15 cellular contexts compared by ENCODE assay signal in genomic region chr5:56406221-56406620, GRCh38.
A peak's percentile ranks its signal among the peaks of the same experiment; 100 is the strongest.
DNase-seq lines count a peak whose midpoint lies in the region; ATAC-seq, FAIRE-seq and TF ChIP-seq lines count a peak whose summit lies in the region.
"Had no signal": no experiment of that assay in that cellular context is flagged by ENCODE, and none has a peak within 500 bp of the region (broad histone marks: within the 10 kb centered on the region; RNA-seq: fewer than 3 reads in every experiment).

No MANE protein-coding gene starts in this region.

- WGBS in A549 (ENCODE audit: missing lambda C conversion rate) = 33% methylated on average over 1 of the region's 1 CpG
- 23% methylated on average over 1 of the region's 1 CpG for WGBS in hepatocyte (ENCODE audit: low lambda C conversion rate, missing lambda C conversion rate)

- CTCF ChIA-PET in A549 (lab: Yijun Ruan, JAX) = no interaction called here

- peaks cover 30% of the 10 kb centered on the region for H3K4me1 ChIP-seq in A549
- peaks cover 42% of the 10 kb centered on the region for H3K4me1 ChIP-seq in hepatocyte (ENCODE audit: insufficient read depth)

- H3K36me3 ChIP-seq in hepatocyte (replicated peaks; ENCODE audit: insufficient read depth, low read depth) = no peaks in the 10 kb centered on the region
- H3K36me3 ChIP-seq: SJSA1 had no signal

- TF ChIP-seq CTCF in A549 (IDR thresholded peaks at IDR 0.05) = no peak
- TF ChIP-seq CTCF in hepatocyte (IDR thresholded peaks at IDR 0.05; ENCODE audit: poor library complexity) = no peak
- TF ChIP-seq CTCF in neural crest cell (conservative IDR thresholded peaks at IDR 0.05) = no peak

- H3K27me3 ChIP-seq in hepatocyte = no peaks in the 10 kb centered on the region
- H3K27me3 ChIP-seq: SJSA1 had no signal

- no peak for ATAC-seq in A549

- H3K4me1 Mint-ChIP-seq in neural crest cell = peaks cover 66% of the 10 kb centered on the region

- H3K4me2 ChIP-seq in A549 (peak overlapping the region; percentile 55; the same call in 2 of the 3 replicates), hepatocyte (no peak overlapping the region)

- DNase-seq in A549 (ENCODE audit: low read depth in 1 of 2, low spot score in 1 of 2) (peak in 1 of 2 experiments; percentile 12), NCI-H146 (lab: John Stamatoyannopoulos, UW) (peak; percentile 22), hepatocyte (ENCODE audit: low spot score) (no peak), neural crest cell (ENCODE audit: low read depth, low spot score) (no peak), NCI-H2029 (lab: John Stamatoyannopoulos, UW) (no peak), EL (no peak), cerebellum (ENCODE audit: low spot score) (no peak), Ammon's horn (ENCODE audit: low spot score) (no peak)
- DNase-seq: H7; Kasumi-1; NCI-H2029 treated with DMSO at 0.1 percent for 48 hours; NCI-H526; NK-92 treated with Interleukin-12 subunit alpha and Interleukin-12 subunit beta, amount 100 ng/mL, for 24 hours; OCI-M1 had no signal

- H3K9me3 ChIP-seq in A549 (no peaks in the 10 kb centered on the region), hepatocyte (ENCODE audit: low read depth) (no peaks in the 10 kb centered on the region)
- H3K9me3 ChIP-seq: SJSA1 had no signal

- H3K4me3 ChIP-seq in A549 = no peak overlapping the region
- H3K4me3 ChIP-seq in hepatocyte = no peak overlapping the region
- H3K4me3 ChIP-seq: SJSA1 had no signal

- H3K36me3 Mint-ChIP-seq in neural crest cell (ENCODE audit: low read depth) = no peaks in the 10 kb centered on the region

- TF ChIP-seq RAD21 in A549 (conservative IDR thresholded peaks at IDR 0.05 in 1 of 2, IDR thresholded peaks at IDR 0.05 in 1 of 2) = no peak

- peak overlapping the region; percentile 25 for H3K4me3 Mint-ChIP-seq in neural crest cell

- no peak for TF ChIP-seq POLR2A in A549 (IDR thresholded peaks at IDR 0.05; ENCODE audit: low read length)

- H3K9me3 Mint-ChIP-seq in neural crest cell = no peaks in the 10 kb centered on the region

- POLR2A ChIA-PET in A549 (lab: Yijun Ruan, JAX) = no interaction called here

- no peak overlapping the region for H2AFZ ChIP-seq in hepatocyte

- H3K79me2 ChIP-seq in hepatocyte = no peaks in the 10 kb centered on the region

- no peak for FAIRE-seq in A549 (lab: Jason Lieb, UNC)

- no peak overlapping the region; a peak in 1 of 6 replicates for H3K27ac ChIP-seq in A549
- peak overlapping the region; percentile 88 for H3K27ac ChIP-seq in hepatocyte
- H3K27ac ChIP-seq: SJSA1 had no signal

- H3K27ac Mint-ChIP-seq in neural crest cell (ENCODE audit: unreplicated experiment) = no peak overlapping the region

- no peak for TF ChIP-seq EP300 in A549 (IDR thresholded peaks at IDR 0.05)

- no peaks in the 10 kb centered on the region for H4K20me1 ChIP-seq in hepatocyte (ENCODE audit: insufficient read depth, poor library complexity, severe bottlenecking)

- no peaks in the 10 kb centered on the region for H3K27me3 Mint-ChIP-seq in neural crest cell (ENCODE audit: low read depth)

- no peaks in the 10 kb centered on the region for H3K9me2 ChIP-seq in hepatocyte (replicated peaks; ENCODE audit: insufficient read depth)

TF ChIP-seq in A549, 52 proteins besides CTCF, POLR2A, EP300 and RAD21:
- TF ChIP-seq, protein P1, sequence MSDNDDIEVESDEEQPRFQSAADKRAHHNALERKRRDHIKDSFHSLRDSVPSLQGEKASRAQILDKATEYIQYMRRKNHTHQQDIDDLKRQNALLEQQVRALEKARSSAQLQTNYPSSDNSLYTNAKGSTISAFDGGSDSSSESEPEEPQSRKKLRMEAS (IDR thresholded peaks at IDR 0.05) = no peak
- TF ChIP-seq, protein P2, sequence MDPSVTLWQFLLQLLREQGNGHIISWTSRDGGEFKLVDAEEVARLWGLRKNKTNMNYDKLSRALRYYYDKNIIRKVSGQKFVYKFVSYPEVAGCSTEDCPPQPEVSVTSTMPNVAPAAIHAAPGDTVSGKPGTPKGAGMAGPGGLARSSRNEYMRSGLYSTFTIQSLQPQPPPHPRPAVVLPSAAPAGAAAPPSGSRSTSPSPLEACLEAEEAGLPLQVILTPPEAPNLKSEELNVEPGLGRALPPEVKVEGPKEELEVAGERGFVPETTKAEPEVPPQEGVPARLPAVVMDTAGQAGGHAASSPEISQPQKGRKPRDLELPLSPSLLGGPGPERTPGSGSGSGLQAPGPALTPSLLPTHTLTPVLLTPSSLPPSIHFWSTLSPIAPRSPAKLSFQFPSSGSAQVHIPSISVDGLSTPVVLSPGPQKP (IDR thresholded peaks at IDR 0.05; ENCODE audit: low read depth, low read length) = no peak
- TF ChIP-seq CHD4 (IDR thresholded peaks at IDR 0.05; ENCODE audit: borderline replicate concordance) = no peak
- TF ChIP-seq, protein P3, sequence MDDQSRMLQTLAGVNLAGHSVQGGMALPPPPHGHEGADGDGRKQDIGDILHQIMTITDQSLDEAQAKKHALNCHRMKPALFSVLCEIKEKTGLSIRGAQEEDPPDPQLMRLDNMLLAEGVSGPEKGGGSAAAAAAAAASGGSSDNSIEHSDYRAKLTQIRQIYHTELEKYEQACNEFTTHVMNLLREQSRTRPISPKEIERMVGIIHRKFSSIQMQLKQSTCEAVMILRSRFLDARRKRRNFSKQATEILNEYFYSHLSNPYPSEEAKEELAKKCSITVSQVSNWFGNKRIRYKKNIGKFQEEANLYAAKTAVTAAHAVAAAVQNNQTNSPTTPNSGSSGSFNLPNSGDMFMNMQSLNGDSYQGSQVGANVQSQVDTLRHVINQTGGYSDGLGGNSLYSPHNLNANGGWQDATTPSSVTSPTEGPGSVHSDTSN (IDR thresholded peaks at IDR 0.05) = no peak
- TF ChIP-seq SREBF2 (IDR thresholded peaks at IDR 0.05) = no peak
- no peak for TF ChIP-seq MAFK (IDR thresholded peaks at IDR 0.05; ENCODE audit: partially characterized antibody)
- TF ChIP-seq NR3C1 (IDR thresholded peaks at IDR 0.05) = no peak
- TF ChIP-seq CEBPB (IDR thresholded peaks at IDR 0.05) = no peak
- no peak for TF ChIP-seq HES2 (IDR thresholded peaks at IDR 0.05)
- no peak for TF ChIP-seq TP53 (CRISPR knock-in tag; IDR thresholded peaks at IDR 0.05)
